ENCODE assay signal across 20 cellular contexts in the genomic region with DNA sequence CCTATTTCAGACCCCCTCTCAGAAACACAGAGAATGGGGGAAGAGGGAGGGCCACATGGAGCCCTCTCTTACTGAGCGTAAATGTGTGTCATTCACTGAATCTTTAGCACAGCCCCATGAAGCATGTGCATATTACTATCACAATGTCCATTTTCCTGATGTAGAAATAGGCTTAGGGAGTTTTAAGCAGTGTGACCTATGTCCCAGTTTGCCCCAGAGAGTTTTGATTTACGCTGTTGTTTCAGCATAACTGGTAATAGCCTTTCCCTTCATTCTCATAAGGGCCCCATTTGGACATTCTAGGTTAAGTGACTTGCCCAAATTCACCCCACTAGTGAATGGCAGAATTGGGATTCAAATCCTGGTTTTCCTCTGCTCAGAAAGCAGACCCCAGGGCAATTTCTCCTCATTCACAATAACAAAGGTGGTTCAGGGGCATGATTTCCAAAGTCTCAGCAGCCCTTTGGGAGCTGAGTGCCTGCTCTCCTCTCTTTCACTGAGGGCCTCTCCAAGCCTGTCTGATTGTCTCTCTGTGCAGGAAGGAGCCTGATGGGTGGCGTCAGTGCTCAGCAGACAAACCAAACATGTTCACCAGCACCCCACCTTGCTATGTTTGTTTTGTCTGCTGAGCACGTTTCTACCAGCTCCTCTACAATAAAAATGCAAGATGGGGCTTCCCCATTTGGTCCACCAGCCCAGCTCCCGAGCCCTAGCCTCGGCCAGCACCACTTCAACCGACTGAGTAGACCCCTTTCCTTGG. TPM values are rescaled to one million over a fixed set of nuclear protein-coding genes. Genes with fewer than 3 reads are reported as not detected.
DNase-seq lines count a peak whose midpoint lies in the region; ATAC-seq, FAIRE-seq and TF ChIP-seq lines count a peak whose summit lies in the region.
"Had no signal": no experiment of that assay in that cellular context is flagged by ENCODE, and none has a peak within 500 bp of the region (broad histone marks: within the 10 kb centered on the region; RNA-seq: fewer than 3 reads in every experiment).

No MANE protein-coding gene starts in this region.

- no peaks in the 10 kb centered on the region for H3K27me3 ChIP-seq in liver (ENCODE audit: control insufficient read depth in 4 of 4, insufficient read depth in 4 of 4, low read length in 3 of 4)
- no peaks in the 10 kb centered on the region for H3K27me3 ChIP-seq in transverse colon

- TF ChIP-seq RAD21 in liver (IDR thresholded peaks at IDR 0.05) = no peak

- TF ChIP-seq EP300 in transverse colon (IDR thresholded peaks at IDR 0.05; ENCODE audit: low read depth) = no peak

- DNase-seq in NCI-H1417 (lab: John Stamatoyannopoulos, UW) = peak in 2 of 3 experiments; percentile 50 to 69
- DNase-seq in NCI-H1417 treated with DMSO at 0.1 percent for 48 hours (lab: John Stamatoyannopoulos, UW) = no peak
- peak; percentile 49 for DNase-seq in transverse colon
- DNase-seq in NCI-H226 = no peak
- no peak for DNase-seq in urothelium cell line (ENCODE audit: low spot score)
- DNase-seq: activated CD4-positive, alpha-beta T cell treated with anti-CD3 and anti-CD28 coated beads, Interleukin-2, amount 10 ng/mL, durations not matched to agents 7 days and 5 days; activated T-cell treated with anti-CD3 and anti-CD28 coated beads, Interleukin-2, amount 50 U/mL, for 1 hour; CD4-positive, CD25-positive, alpha-beta regulatory T cell; effector CD8-positive, alpha-beta T cell; foreskin melanocyte; lower lobe of right lung; NCI-H1105; SHP77 treated with DMSO at 0.1 percent for 48 hours; stimulated activated naive B cell treated with anti-CD40 and anti-IgM and Interleukin-4, amounts not matched to agents 10 μg/mL and 1 μg/mL and 100 μg/mL, for 72 hours had no signal

- intact Hi-C loops in transverse colon (cut with DNase I; ENCODE audit: low total_unique reads) = no loop called here

- no peak for FAIRE-seq in urothelium cell line (lab: Jason Lieb, UNC)

- WGBS in liver = 70% methylated on average over 7 of the region's 7 CpGs
- WGBS in transverse colon (ENCODE audit: low coverage in 1 of 2), 2 donors = 52% methylated on average over 2 to 7 of the region's 7 CpGs

- TF ChIP-seq CTCF in VCaP (conservative IDR thresholded peaks at IDR 0.05) = no peak
- no peak for TF ChIP-seq CTCF in liver (IDR thresholded peaks at IDR 0.05; ENCODE audit: low read depth, low read length, missing input control)
- TF ChIP-seq CTCF in transverse colon (IDR thresholded peaks at IDR 0.05) = no peak

- H3K9me3 ChIP-seq in liver (ENCODE audit: control insufficient read depth in 4 of 4, low read length in 3 of 4) = no peaks in the 10 kb centered on the region
- no peaks in the 10 kb centered on the region for H3K9me3 ChIP-seq in transverse colon
- H3K9me3 ChIP-seq: lower lobe of right lung had no signal

- H3K4me1 ChIP-seq in liver (ENCODE audit: control insufficient read depth in 4 of 4, insufficient read depth in 4 of 4, low read length in 3 of 4) = peaks cover 6 to 43% (median 26%) of the 10 kb centered on the region in 4 donors
- H3K4me1 ChIP-seq in transverse colon = peaks cover 8 to 22% (median 17%) of the 10 kb centered on the region in 4 donors

- H3K27ac ChIP-seq in VCaP = peak overlapping the region; percentile 62
- H3K27ac ChIP-seq in liver (ENCODE audit: low read depth in 1 of 2, low read length in 2 of 2) = peak overlapping the region; percentile 91 to 92
- peak overlapping the region; percentile 57 to 88 (median 74) for H3K27ac ChIP-seq in transverse colon
- H3K27ac ChIP-seq: lower lobe of right lung had no signal

- in situ Hi-C loops in transverse colon (cut with MboI; ENCODE audit: low pct_ligation_motif_present in 1 of 4, low pct_unique_long_range_greater_than_20kb in 1 of 4, low sequenced_read_pairs in 3 of 4) = no loop called here

- no peak for ATAC-seq in GM18867 (IDR thresholded peaks at IDR 0.05; ENCODE audit: unreplicated experiment)
- ATAC-seq: stimulated activated naive B cell treated with anti-CD40 and anti-IgM and Interleukin-4, amounts not matched to agents 10 μg/mL and 1 μg/mL and 100 μg/mL, for 72 hours had no signal

- peak overlapping the region; percentile 4 to 5 for H3K9ac ChIP-seq in liver (ENCODE audit: low read depth in 1 of 2, low read length in 2 of 2)

- peak; percentile 19 for TF ChIP-seq POLR2A in transverse colon (IDR thresholded peaks at IDR 0.05)

- no peak overlapping the region for H3K4me3 ChIP-seq in liver (ENCODE audit: low read depth in 1 of 3, low read length in 3 of 3)
- no peak overlapping the region for H3K4me3 ChIP-seq in transverse colon
- H3K4me3 ChIP-seq: GM12878, lower lobe of right lung had no signal

- H3K36me3 ChIP-seq in liver (ENCODE audit: control insufficient read depth in 4 of 4, insufficient read depth in 3 of 4, low read depth in 1 of 4, low read length in 3 of 4) = no peaks in the 10 kb centered on the region
- H3K36me3 ChIP-seq in transverse colon = no peaks in the 10 kb centered on the region
- H3K36me3 ChIP-seq: lower lobe of right lung had no signal

TF ChIP-seq in liver, 16 proteins besides CTCF, POLR2A, EP300 and RAD21:
- TF ChIP-seq GABPA (IDR thresholded peaks at IDR 0.05 in 1 of 2, conservative IDR thresholded peaks at IDR 0.05 in 1 of 2) (no peak), RXRA (IDR thresholded peaks at IDR 0.05) (peak; percentile 47 to 63), SP1 (IDR thresholded peaks at IDR 0.05) (peak; percentile 79)

RNA-seq across cellular contexts. Expression of gene TCP11, which starts 25.2 kb away (rescaled TPM):
- total RNA-seq in liver (under 1 TPM in 1 of 2 donors, not detected in 1; 0.19 TPM), transverse colon (under 1 TPM in 1 of 4 donors, not detected in 3; 0.96 TPM)
- polyA plus RNA-seq in liver = under 1 TPM in 1 of 2 donors, not detected in 1; 0.05 TPM
- total RNA-seq: A172; activated CD4-positive, alpha-beta T cell treated with anti-CD3 and anti-CD28 coated beads, Interleukin-2, amount 10 ng/mL, durations not matched to agents 7 days and 5 days; cardiac septum; CD4-positive, CD25-positive, alpha-beta regulatory T cell; GM12878; lower lobe of right lung had no signal
- polyA plus RNA-seq: CD4-positive, CD25-positive, alpha-beta regulatory T cell; GM12878 had no signal

RNA-seq across cellular contexts. Expression of gene SCUBE3, which starts 47.4 kb away (rescaled TPM):
- total RNA-seq in liver (under 1 TPM; 0.08 to 0.09 TPM), transverse colon (under 1 TPM; 0.37 to 0.68 (median 0.52) TPM)
- under 1 TPM; 0.03 to 0.06 TPM for polyA plus RNA-seq in liver
- total RNA-seq: activated CD4-positive, alpha-beta T cell treated with anti-CD3 and anti-CD28 coated beads, Interleukin-2, amount 10 ng/mL, durations not matched to agents 7 days and 5 days; CD4-positive, CD25-positive, alpha-beta regulatory T cell had no signal

Comparison
In these comparisons a context has a peak if more than half of its experiments do, and no peak if none do; other contexts are left out.
1. DNase-seq: peak in NCI-H1417 (2 of 3) and transverse colon (single experiment); none in NCI-H1417 treated with DMSO at 0.1 percent for 48 hours (single experiment), NCI-H226 (single experiment) and urothelium cell line (single experiment).
2. Peak in every context shown above with its lines, with median percentiles within 50 percentile points of each other: H3K27ac ChIP-seq.